8 cellular contexts compared by ENCODE assay signal in the genomic region with DNA sequence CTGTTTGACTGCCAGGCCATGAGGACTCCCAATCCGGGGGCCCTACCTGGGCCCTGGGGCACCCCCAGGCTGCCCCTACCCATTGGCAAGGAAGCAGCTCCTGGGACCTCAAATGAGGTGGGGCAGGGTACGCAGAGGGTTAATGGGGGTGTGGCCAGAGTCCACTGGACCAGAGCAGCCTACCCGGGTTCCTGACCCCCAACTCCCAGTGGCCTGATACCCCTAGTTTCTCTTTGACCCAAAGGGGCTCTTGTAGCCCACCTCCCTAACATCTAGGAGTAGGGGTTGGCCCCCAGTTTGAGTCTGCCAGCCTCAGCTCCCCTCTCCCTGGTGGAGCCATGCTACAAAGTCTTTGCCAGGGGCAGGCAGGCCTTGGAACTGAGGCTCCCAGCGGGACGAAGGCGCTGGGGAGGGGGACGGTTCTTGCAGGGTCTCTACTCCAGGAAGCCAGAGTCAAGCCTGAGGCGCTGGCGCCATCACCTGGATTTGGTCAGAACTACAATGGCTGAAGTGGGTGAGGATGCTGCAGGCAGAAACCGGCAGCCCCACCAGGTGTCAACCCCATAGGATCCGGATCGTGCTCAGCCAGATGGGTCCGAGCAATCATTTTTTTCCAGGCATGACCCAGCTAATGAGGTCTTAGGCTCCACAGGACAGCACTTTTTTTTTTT. TPM values are rescaled to one million over a fixed set of nuclear protein-coding genes. Genes with fewer than 3 reads are reported as not detected.
DNase-seq lines count a peak whose midpoint lies in the region; ATAC-seq and TF ChIP-seq lines count a peak whose summit lies in the region.
"Had no signal": no experiment of that assay in that cellular context is flagged by ENCODE, and none has a peak within 500 bp of the region (broad histone marks: within the 10 kb centered on the region; RNA-seq: fewer than 3 reads in every experiment).

No MANE protein-coding gene starts in this region.

- no peaks in the 10 kb centered on the region for H3K4me1 ChIP-seq in testis

- no peaks in the 10 kb centered on the region for H3K4me1 Mint-ChIP-seq in activated CD4-positive, alpha-beta T cell treated with anti-CD3 and anti-CD28 coated beads for 36 hours
- H3K4me1 Mint-ChIP-seq in mesothelial cell of epicardium, result peaks cover 31% of the 10 kb centered on the region
- H3K4me1 Mint-ChIP-seq: central memory CD8-positive, alpha-beta T cell had no signal

- peak; percentile 53 for ATAC-seq in activated CD4-positive, alpha-beta T cell treated with anti-CD3 and anti-CD28 coated beads for 36 hours

- no peak overlapping the region for H3K27ac ChIP-seq in testis

- 17 to 27% methylated on average over 1 to 13 of the region's 13 CpGs for WGBS in testis, 2 donors

- POLR2A ChIA-PET in activated CD4-positive, alpha-beta T cell treated with anti-CD3 and anti-CD28 coated beads for 36 hours (lab: Charles Lee), result interaction anchor here (0.6 kb wide), 1 partner anchor 11 kb away, joined by 4 read pairs; no protein-coding TSS in a partner anchor

- DNase-seq in GM12864 (ENCODE audit: low read depth) (no peak), NCI-H2029 (lab: John Stamatoyannopoulos, UW) (peak; percentile 22), dermis microvascular lymphatic vessel endothelial cell (ENCODE audit: low read depth in 2 of 2) (peak; percentile 24 to 52), mesothelial cell of epicardium (ENCODE audit: low spot score in 2 of 2, unreplicated experiment in 2 of 2) (peak; percentile 53 to 87), testis (peak; percentile 58), GOT3 (lab: John Stamatoyannopoulos, UW) (no peak)
- peak; percentile 78 for DNase-seq in activated CD4-positive, alpha-beta T cell treated with anti-CD3 and anti-CD28 coated beads for 36 hours

- no peaks in the 10 kb centered on the region for H3K27me3 ChIP-seq in testis

- H3K4me3 ChIP-seq in GM12864 (ENCODE audit: low read depth, low read length), result no peak overlapping the region
- no peak overlapping the region for H3K4me3 ChIP-seq in testis

- no peaks in the 10 kb centered on the region for H3K36me3 Mint-ChIP-seq in activated CD4-positive, alpha-beta T cell treated with anti-CD3 and anti-CD28 coated beads for 36 hours (ENCODE audit: low read depth)
- H3K36me3 Mint-ChIP-seq in mesothelial cell of epicardium, result no peaks in the 10 kb centered on the region

- TF ChIP-seq CTCF in GM12864 (IDR thresholded peaks at IDR 0.05; ENCODE audit: low read depth, low read length, missing control alignments) (peak; percentile 66), mesothelial cell of epicardium (IDR thresholded peaks at IDR 0.05; ENCODE audit: unreplicated experiment) (no peak), testis (IDR thresholded peaks at IDR 0.05) (peak in 2 of 3 experiments; percentile 19 to 54)

- intact Hi-C loops in activated CD4-positive, alpha-beta T cell treated with anti-CD3 and anti-CD28 coated beads for 36 hours (cut with DNase I, micrococcal nuclease), result loop anchor here (1.0 to 2.0 kb wide), 3 partner anchors 49 to 117 kb away; no protein-coding TSS in a partner anchor
- intact Hi-C loops in testis (cut with DNase I; ENCODE audit: low total_unique reads), result no loop called here

- H3K27ac Mint-ChIP-seq in activated CD4-positive, alpha-beta T cell treated with anti-CD3 and anti-CD28 coated beads for 36 hours, result no peak overlapping the region
- H3K27ac Mint-ChIP-seq in mesothelial cell of epicardium, result no peak overlapping the region

- CTCF ChIA-PET in activated CD4-positive, alpha-beta T cell treated with anti-CD3 and anti-CD28 coated beads for 36 hours (lab: Charles Lee), result interaction anchor here (0.7 to 4.0 kb wide), 4 partner anchors 24 to 1096 kb away, joined by 3 to 36 read pairs (median 3); no protein-coding TSS in a partner anchor

- no peak for TF ChIP-seq POLR2A in testis (IDR thresholded peaks at IDR 0.05)

- peaks cover 49% of the 10 kb centered on the region for H3K27me3 Mint-ChIP-seq in activated CD4-positive, alpha-beta T cell treated with anti-CD3 and anti-CD28 coated beads for 36 hours
- peaks cover 16% of the 10 kb centered on the region for H3K27me3 Mint-ChIP-seq in mesothelial cell of epicardium (ENCODE audit: low read depth)

- no peak overlapping the region for H3K4me3 Mint-ChIP-seq in activated CD4-positive, alpha-beta T cell treated with anti-CD3 and anti-CD28 coated beads for 36 hours
- no peak overlapping the region for H3K4me3 Mint-ChIP-seq in mesothelial cell of epicardium
- H3K4me3 Mint-ChIP-seq: central memory CD8-positive, alpha-beta T cell had no signal

- H3K9me3 Mint-ChIP-seq in activated CD4-positive, alpha-beta T cell treated with anti-CD3 and anti-CD28 coated beads for 36 hours (ENCODE audit: low read depth), result no peaks in the 10 kb centered on the region
- no peaks in the 10 kb centered on the region for H3K9me3 Mint-ChIP-seq in mesothelial cell of epicardium
- H3K9me3 Mint-ChIP-seq: central memory CD8-positive, alpha-beta T cell had no signal

- H3K36me3 ChIP-seq in testis (ENCODE audit: low read depth, missing control alignments), result no peaks in the 10 kb centered on the region

- no peaks in the 10 kb centered on the region for H3K9me3 ChIP-seq in testis

RNA-seq across cellular contexts. Expression of a gene that starts 8.4 kb away (rescaled TPM):
- under 1 TPM; 0.75 to 0.79 TPM for total RNA-seq in activated CD4-positive, alpha-beta T cell treated with anti-CD3 and anti-CD28 coated beads for 36 hours
- total RNA-seq in dermis microvascular lymphatic vessel endothelial cell, result 17.5 and 28.2 TPM in 2 replicates
- total RNA-seq in mesothelial cell of epicardium, result 134 to 143 TPM (median 141 TPM) in 3 replicates
- total RNA-seq in testis, result 10 to 100 TPM; 19.7 to 21.7 TPM
- 26.0 TPM for polyA plus RNA-seq in testis (ENCODE audit: insufficient read depth, low read depth, low replicate concordance)

RNA-seq across cellular contexts. Expression of a gene that starts 41.1 kb away (rescaled TPM):
- total RNA-seq in activated CD4-positive, alpha-beta T cell treated with anti-CD3 and anti-CD28 coated beads for 36 hours, result 10 to 100 TPM; 39.9 to 56.1 TPM
- total RNA-seq in dermis microvascular lymphatic vessel endothelial cell (47.8 and 66.2 TPM in 2 replicates), mesothelial cell of epicardium (46.6 to 54.9 TPM (median 51.5 TPM) in 3 replicates), testis (10 to 100 TPM; 31.5 to 36.8 TPM)
- 51.1 TPM for polyA plus RNA-seq in testis (ENCODE audit: insufficient read depth, low read depth, low replicate concordance)

RNA-seq across cellular contexts. Expression of a gene that starts 43.6 kb away (rescaled TPM):
- 10 to 100 TPM; 73.5 to 86.4 TPM for total RNA-seq in activated CD4-positive, alpha-beta T cell treated with anti-CD3 and anti-CD28 coated beads for 36 hours
- total RNA-seq in dermis microvascular lymphatic vessel endothelial cell (23.4 and 24.8 TPM in 2 replicates), mesothelial cell of epicardium (41.2 to 42.4 TPM (median 42.0 TPM) in 3 replicates), testis (100 to 1,000 TPM; 189 to 421 TPM)
- polyA plus RNA-seq in testis (ENCODE audit: insufficient read depth, low read depth, low replicate concordance), result 634 TPM

Comparison
In these comparisons a context has a peak if more than half of its experiments do, and no peak if none do; other contexts are left out.
1. DNase-seq: peak in NCI-H2029 (single experiment), activated CD4-positive, alpha-beta T cell treated with anti-CD3 and anti-CD28 coated beads for 36 hours (single experiment), dermis microvascular lymphatic vessel endothelial cell (2 of 2), mesothelial cell of epicardium (2 of 2) and testis (single experiment); none in GM12864 (single experiment) and GOT3 (single experiment).
2. RNA of a gene that starts 8.4 kb away (total RNA-seq): 134 to 143 TPM in mesothelial cell of epicardium, 19.7 to 21.7 TPM in testis and 17.5 to 28.2 TPM in dermis microvascular lymphatic vessel endothelial cell; 0.75 to 0.79 TPM in activated CD4-positive, alpha-beta T cell treated with anti-CD3 and anti-CD28 coated beads for 36 hours; every median in the first group is over 10 times any median in the second.